ENCODE assay signal across 15 cellular contexts in the genomic region with DNA sequence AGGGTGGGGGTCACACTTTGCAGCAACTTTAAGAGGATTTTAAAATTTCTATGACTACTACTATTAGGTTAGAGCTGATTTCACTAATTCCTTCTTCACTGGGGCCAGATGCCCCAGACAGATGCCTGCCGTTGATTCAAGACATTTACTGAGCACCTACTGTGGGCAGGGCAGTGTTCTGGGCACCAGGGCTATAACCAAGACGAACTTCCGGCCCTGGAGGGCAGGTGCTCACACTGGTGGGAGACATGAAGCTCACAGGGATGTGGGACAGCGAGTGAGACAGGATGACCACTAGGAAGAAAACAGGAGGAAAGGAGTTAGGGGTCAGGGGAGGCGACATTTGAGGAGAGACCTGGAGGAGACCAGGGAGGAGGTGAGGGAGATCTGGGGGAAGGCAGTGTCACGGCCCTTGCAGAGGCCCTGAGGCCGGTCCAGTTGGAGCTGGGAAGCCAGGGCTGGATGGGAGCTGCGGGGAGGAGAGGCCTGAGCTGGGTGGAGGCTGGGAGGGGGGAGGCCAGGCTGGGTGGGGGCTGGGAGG. TPM values are rescaled to one million over a fixed set of nuclear protein-coding genes. Genes with fewer than 3 reads are reported as not detected.
DNase-seq lines count a peak whose midpoint lies in the region; ATAC-seq and TF ChIP-seq lines count a peak whose summit lies in the region.
"Had no signal": no experiment of that assay in that cellular context is flagged by ENCODE, and none has a peak within 500 bp of the region (broad histone marks: within the 10 kb centered on the region; RNA-seq: fewer than 3 reads in every experiment).

No MANE protein-coding gene starts in this region.

- ATAC-seq in WTC11: no peak
- ATAC-seq in stimulated activated memory B cell treated with anti-CD40 and anti-IgM and Interleukin-4, amounts not matched to agents 10 μg/mL and 1 μg/mL and 100 μg/mL, for 72 hours: no peak
- ATAC-seq in HG03095 (IDR thresholded peaks at IDR 0.05; ENCODE audit: unreplicated experiment): no peak
- ATAC-seq: left colon had no signal

- H3K4me1 Mint-ChIP-seq in activated naive CD4-positive, alpha-beta T cell treated with anti-CD3 and anti-CD28 coated beads, Interleukin-2, amount 50 U/mL, for 24 hours: peaks cover 14% of the 10 kb centered on the region
- peaks cover 3% of the 10 kb centered on the region for H3K4me1 Mint-ChIP-seq in WTC11
- H3K4me1 Mint-ChIP-seq in stimulated activated memory B cell treated with anti-CD40 and anti-IgM and Interleukin-4, amounts not matched to agents 10 μg/mL and 1 μg/mL and 100 μg/mL, for 72 hours: peaks cover 11% of the 10 kb centered on the region

- H3K27me3 Mint-ChIP-seq in activated naive CD4-positive, alpha-beta T cell treated with anti-CD3 and anti-CD28 coated beads, Interleukin-2, amount 50 U/mL, for 24 hours: no peaks in the 10 kb centered on the region
- peaks cover 33% of the 10 kb centered on the region for H3K27me3 Mint-ChIP-seq in WTC11 (ENCODE audit: low read depth)
- H3K27me3 Mint-ChIP-seq in stimulated activated memory B cell treated with anti-CD40 and anti-IgM and Interleukin-4, amounts not matched to agents 10 μg/mL and 1 μg/mL and 100 μg/mL, for 72 hours: peaks cover 8% of the 10 kb centered on the region

- TF ChIP-seq CTCF in WTC11 (IDR thresholded peaks at IDR 0.05): no peak

- no peak for DNase-seq in activated naive CD4-positive, alpha-beta T cell treated with anti-CD3 and anti-CD28 coated beads, Interleukin-2, amount 50 U/mL, for 16 hours
- DNase-seq in WTC11 (ENCODE audit: low spot score): no peak
- DNase-seq in islet precursor cell: peak; percentile 66
- no peak for DNase-seq in activated effector memory CD4-positive, alpha-beta T cell treated with anti-CD3 and anti-CD28 coated beads, Interleukin-2, amount 50 U/mL, for 16 hours
- DNase-seq in NCI-H345 treated with DMSO at 0.1 percent for 48 hours (lab: John Stamatoyannopoulos, UW; ENCODE audit: unreplicated experiment): no peak
- DNase-seq: activated CD4-positive, CD25-positive, alpha-beta regulatory T cell; cerebellar nuclear complex; left colon; NCI-H82; stimulated activated CD4-positive, alpha-beta T cell treated with anti-CD3 and anti-CD28 coated beads, Interleukin-15, amount 100 ng/mL, for 24 hours; SW 1271 had no signal

- H3K9me3 Mint-ChIP-seq in activated naive CD4-positive, alpha-beta T cell treated with anti-CD3 and anti-CD28 coated beads, Interleukin-2, amount 50 U/mL, for 24 hours: no peaks in the 10 kb centered on the region
- peaks cover 9% of the 10 kb centered on the region for H3K9me3 Mint-ChIP-seq in WTC11
- H3K9me3 Mint-ChIP-seq in stimulated activated memory B cell treated with anti-CD40 and anti-IgM and Interleukin-4, amounts not matched to agents 10 μg/mL and 1 μg/mL and 100 μg/mL, for 72 hours: no peaks in the 10 kb centered on the region

- POLR2A ChIA-PET in WTC11 (lab: Charles Lee): interaction anchor here (1.6 kb wide), 1 partner anchor 14 kb away, joined by 4 read pairs; a partner anchor contains a TSS

- H3K4me3 Mint-ChIP-seq in activated naive CD4-positive, alpha-beta T cell treated with anti-CD3 and anti-CD28 coated beads, Interleukin-2, amount 50 U/mL, for 24 hours: peak overlapping the region; percentile 40
- no peak overlapping the region; the same call in 1 of the 2 replicates for H3K4me3 Mint-ChIP-seq in WTC11
- H3K4me3 Mint-ChIP-seq in stimulated activated memory B cell treated with anti-CD40 and anti-IgM and Interleukin-4, amounts not matched to agents 10 μg/mL and 1 μg/mL and 100 μg/mL, for 72 hours: no peak overlapping the region

- CTCF ChIA-PET in WTC11 (lab: Charles Lee): interaction anchor here (0.6 to 2.8 kb wide), 4 partner anchors 10 to 107 kb away, joined by 3 to 26 read pairs (median 4); a partner anchor contains a TSS

- H3K36me3 Mint-ChIP-seq in activated naive CD4-positive, alpha-beta T cell treated with anti-CD3 and anti-CD28 coated beads, Interleukin-2, amount 50 U/mL, for 24 hours: no peaks in the 10 kb centered on the region
- H3K36me3 Mint-ChIP-seq in WTC11: peaks cover 10% of the 10 kb centered on the region
- peaks cover 5% of the 10 kb centered on the region for H3K36me3 Mint-ChIP-seq in stimulated activated memory B cell treated with anti-CD40 and anti-IgM and Interleukin-4, amounts not matched to agents 10 μg/mL and 1 μg/mL and 100 μg/mL, for 72 hours

- H3K27ac Mint-ChIP-seq in activated naive CD4-positive, alpha-beta T cell treated with anti-CD3 and anti-CD28 coated beads, Interleukin-2, amount 50 U/mL, for 24 hours: peak overlapping the region; percentile 39
- H3K27ac Mint-ChIP-seq in WTC11: peak overlapping the region; percentile 48; the same call in 1 of the 2 replicates
- H3K27ac Mint-ChIP-seq in stimulated activated memory B cell treated with anti-CD40 and anti-IgM and Interleukin-4, amounts not matched to agents 10 μg/mL and 1 μg/mL and 100 μg/mL, for 72 hours: peak overlapping the region; percentile 56

TF ChIP-seq in WTC11, 78 proteins besides CTCF, POLR2A, EP300 and RAD21 (continues in another document):
- TF ChIP-seq MYBL2 (CRISPR knock-in tag; IDR thresholded peaks at IDR 0.05): no peak
- TF ChIP-seq CREM (CRISPR knock-in tag; IDR thresholded peaks at IDR 0.05): no peak
- TF ChIP-seq TP53 (CRISPR knock-in tag; IDR thresholded peaks at IDR 0.05): no peak
- TF ChIP-seq ESRRA (CRISPR knock-in tag; IDR thresholded peaks at IDR 0.05; ENCODE audit: borderline replicate concordance): no peak
- TF ChIP-seq EMX1 (CRISPR knock-in tag; IDR thresholded peaks at IDR 0.05): no peak
- TF ChIP-seq, protein P1, sequence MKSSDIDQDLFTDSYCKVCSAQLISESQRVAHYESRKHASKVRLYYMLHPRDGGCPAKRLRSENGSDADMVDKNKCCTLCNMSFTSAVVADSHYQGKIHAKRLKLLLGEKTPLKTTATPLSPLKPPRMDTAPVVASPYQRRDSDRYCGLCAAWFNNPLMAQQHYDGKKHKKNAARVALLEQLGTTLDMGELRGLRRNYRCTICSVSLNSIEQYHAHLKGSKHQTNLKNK (CRISPR knock-in tag; IDR thresholded peaks at IDR 0.05): no peak
- TF ChIP-seq, protein P2, sequence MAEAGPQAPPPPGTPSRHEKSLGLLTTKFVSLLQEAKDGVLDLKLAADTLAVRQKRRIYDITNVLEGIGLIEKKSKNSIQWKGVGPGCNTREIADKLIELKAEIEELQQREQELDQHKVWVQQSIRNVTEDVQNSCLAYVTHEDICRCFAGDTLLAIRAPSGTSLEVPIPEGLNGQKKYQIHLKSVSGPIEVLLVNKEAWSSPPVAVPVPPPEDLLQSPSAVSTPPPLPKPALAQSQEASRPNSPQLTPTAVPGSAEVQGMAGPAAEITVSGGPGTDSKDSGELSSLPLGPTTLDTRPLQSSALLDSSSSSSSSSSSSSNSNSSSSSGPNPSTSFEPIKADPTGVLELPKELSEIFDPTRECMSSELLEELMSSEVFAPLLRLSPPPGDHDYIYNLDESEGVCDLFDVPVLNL (CRISPR knock-in tag; IDR thresholded peaks at IDR 0.05; ENCODE audit: borderline replicate concordance, low read depth): no peak
- no peak for TF ChIP-seq NFE2L1 (CRISPR knock-in tag; IDR thresholded peaks at IDR 0.05)
- TF ChIP-seq CBFB (CRISPR knock-in tag; IDR thresholded peaks at IDR 0.05; ENCODE audit: low read depth): no peak
- TF ChIP-seq ZNF138 (CRISPR knock-in tag; conservative IDR thresholded peaks at IDR 0.05): no peak
- no peak for TF ChIP-seq FOXJ3 (CRISPR knock-in tag; IDR thresholded peaks at IDR 0.05; ENCODE audit: borderline replicate concordance)
- TF ChIP-seq, protein P3, sequence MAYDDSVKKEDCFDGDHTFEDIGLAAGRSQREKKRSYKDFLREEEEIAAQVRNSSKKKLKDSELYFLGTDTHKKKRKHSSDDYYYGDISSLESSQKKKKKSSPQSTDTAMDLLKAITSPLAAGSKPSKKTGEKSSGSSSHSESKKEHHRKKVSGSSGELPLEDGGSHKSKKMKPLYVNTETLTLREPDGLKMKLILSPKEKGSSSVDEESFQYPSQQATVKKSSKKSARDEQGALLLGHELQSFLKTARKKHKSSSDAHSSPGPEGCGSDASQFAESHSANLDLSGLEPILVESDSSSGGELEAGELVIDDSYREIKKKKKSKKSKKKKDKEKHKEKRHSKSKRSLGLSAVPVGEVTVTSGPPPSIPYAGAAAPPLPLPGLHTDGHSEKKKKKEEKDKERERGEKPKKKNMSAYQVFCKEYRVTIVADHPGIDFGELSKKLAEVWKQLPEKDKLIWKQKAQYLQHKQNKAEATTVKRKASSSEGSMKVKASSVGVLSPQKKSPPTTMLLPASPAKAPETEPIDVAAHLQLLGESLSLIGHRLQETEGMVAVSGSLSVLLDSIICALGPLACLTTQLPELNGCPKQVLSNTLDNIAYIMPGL (CRISPR knock-in tag; IDR thresholded peaks at IDR 0.05): no peak
- no peak for TF ChIP-seq ZNF423 (CRISPR knock-in tag; IDR thresholded peaks at IDR 0.05)
- TF ChIP-seq, protein P4, sequence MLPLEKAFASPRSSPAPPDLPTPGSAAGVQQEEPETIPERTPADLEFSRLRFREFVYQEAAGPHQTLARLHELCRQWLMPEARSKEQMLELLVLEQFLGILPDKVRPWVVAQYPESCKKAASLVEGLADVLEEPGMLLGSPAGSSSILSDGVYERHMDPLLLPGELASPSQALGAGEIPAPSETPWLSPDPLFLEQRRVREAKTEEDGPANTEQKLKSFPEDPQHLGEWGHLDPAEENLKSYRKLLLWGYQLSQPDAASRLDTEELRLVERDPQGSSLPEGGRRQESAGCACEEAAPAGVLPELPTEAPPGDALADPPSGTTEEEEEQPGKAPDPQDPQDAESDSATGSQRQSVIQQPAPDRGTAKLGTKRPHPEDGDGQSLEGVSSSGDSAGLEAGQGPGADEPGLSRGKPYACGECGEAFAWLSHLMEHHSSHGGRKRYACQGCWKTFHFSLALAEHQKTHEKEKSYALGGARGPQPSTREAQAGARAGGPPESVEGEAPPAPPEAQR (CRISPR knock-in tag; IDR thresholded peaks at IDR 0.05): no peak
- no peak for TF ChIP-seq ZNF317 (CRISPR knock-in tag; IDR thresholded peaks at IDR 0.05; ENCODE audit: borderline replicate concordance, low read depth)
- TF ChIP-seq ETV6 (CRISPR knock-in tag; IDR thresholded peaks at IDR 0.05): no peak
- TF ChIP-seq NR1H2 (CRISPR knock-in tag; IDR thresholded peaks at IDR 0.05): no peak

RNA-seq across cellular contexts. Expression of a gene that starts 9.7 kb away (rescaled TPM):
- 14.3 to 18.8 TPM (median 14.9 TPM) in 3 replicates for total RNA-seq in WTC11 (2021)

RNA-seq across cellular contexts. Expression of a gene that starts 14.6 kb away (rescaled TPM):
- 124 to 129 TPM (median 126 TPM) in 3 replicates for total RNA-seq in WTC11 (2021)

RNA-seq across cellular contexts. Expression of a gene that starts 20.7 kb away (rescaled TPM):
- 3.2 to 4.7 TPM (median 3.9 TPM) in 3 replicates for total RNA-seq in WTC11 (2021)

RNA-seq across cellular contexts. Expression of a gene that starts 26.9 kb away (rescaled TPM):
- 0.21 to 0.68 TPM (median 0.60 TPM) in 3 replicates for total RNA-seq in WTC11 (2021)
- total RNA-seq: renal cortical epithelial cell had no signal

RNA-seq across cellular contexts. Expression of a gene that starts 55.4 kb away (rescaled TPM):
- total RNA-seq in WTC11 (2021): 758 to 847 TPM (median 841 TPM) in 3 replicates
